Comparison of ENCODE assay signal across 15 cellular contexts in genomic region chr19:955803-956746, GRCh38. TPM values are rescaled to one million over a fixed set of nuclear protein-coding genes. Genes with fewer than 3 reads are reported as not detected.
DNase-seq lines count a peak whose midpoint lies in the region; ATAC-seq and TF ChIP-seq lines count a peak whose summit lies in the region.
"Had no signal": no experiment of that assay in that cellular context is flagged by ENCODE, and none has a peak within 500 bp of the region (broad histone marks: within the 10 kb centered on the region; RNA-seq: fewer than 3 reads in every experiment).

No MANE protein-coding gene starts in this region.

- H4K20me1 ChIP-seq in OCI-LY7 (ENCODE audit: insufficient read depth, low read length): no peaks in the 10 kb centered on the region

- H3K36me3 Mint-ChIP-seq in natural killer cell treated with Interleukin-12 subunit alpha and Interleukin-12 subunit beta and Interleukin-15 and Interleukin-18, amount 100 ng/mL, for 72 hours: no peaks in the 10 kb centered on the region
- H3K36me3 Mint-ChIP-seq in natural killer cell: no peaks in the 10 kb centered on the region

- H3K36me3 ChIP-seq in OCI-LY7 (ENCODE audit: insufficient read depth, low read length): no peaks in the 10 kb centered on the region

- no peak overlapping the region for H2AFZ ChIP-seq in OCI-LY7 (ENCODE audit: low read length)
- H2AFZ ChIP-seq: parathyroid adenoma had no signal

- H3K4me1 Mint-ChIP-seq in natural killer cell treated with Interleukin-12 subunit alpha and Interleukin-12 subunit beta and Interleukin-15 and Interleukin-18, amount 100 ng/mL, for 72 hours (ENCODE audit: low read depth in 2 of 2): peaks cover 0 to 9% of the 10 kb centered on the region in 2 donors
- H3K4me1 Mint-ChIP-seq in natural killer cell: peaks cover 0 to 11% of the 10 kb centered on the region in 2 donors

- H3K9me3 ChIP-seq in OCI-LY7 (ENCODE audit: low read length): no peaks in the 10 kb centered on the region

- H3K9me3 Mint-ChIP-seq in natural killer cell treated with Interleukin-12 subunit alpha and Interleukin-12 subunit beta and Interleukin-15 and Interleukin-18, amount 100 ng/mL, for 72 hours: no peaks in the 10 kb centered on the region
- no peaks in the 10 kb centered on the region for H3K9me3 Mint-ChIP-seq in natural killer cell
- H3K9me3 Mint-ChIP-seq: activated naive CD4-positive, alpha-beta T cell treated with anti-CD3 and anti-CD28 coated beads, Interleukin-2, amount 10 ng/mL, durations not matched to agents 7 days and 5 days had no signal

- H3K4me2 ChIP-seq in OCI-LY7 (ENCODE audit: low read length): no peak overlapping the region
- H3K4me2 ChIP-seq: KMS-11 had no signal

- no peak for ATAC-seq in natural killer cell treated with Interleukin-12 subunit alpha and Interleukin-12 subunit beta and Interleukin-15 and Interleukin-18, amount 100 ng/mL, for 72 hours
- ATAC-seq in natural killer cell: no peak

- TF ChIP-seq CTCF in natural killer cell (IDR thresholded peaks at IDR 0.05): no peak
- no peak for TF ChIP-seq CTCF in OCI-LY7 (conservative IDR thresholded peaks at IDR 0.05; ENCODE audit: low read length)

- no TSS peak for BruUV-seq in OCI-LY7 (replicated peaks; lab: Mats Ljungman, UMichigan)

- no peak overlapping the region for H3K4me3 Mint-ChIP-seq in natural killer cell treated with Interleukin-12 subunit alpha and Interleukin-12 subunit beta and Interleukin-15 and Interleukin-18, amount 100 ng/mL, for 72 hours
- no peak overlapping the region for H3K4me3 Mint-ChIP-seq in natural killer cell
- H3K4me3 Mint-ChIP-seq: activated naive CD4-positive, alpha-beta T cell treated with anti-CD3 and anti-CD28 coated beads, Interleukin-2, amount 10 ng/mL, durations not matched to agents 7 days and 5 days had no signal

- POLR2A ChIA-PET in OCI-LY7 (lab: Charles Lee): no interaction called here

- CTCF ChIA-PET in OCI-LY7 (lab: Charles Lee; ENCODE audit: unreplicated experiment): no interaction called here

- H3K9me2 ChIP-seq in OCI-LY7 (ENCODE audit: insufficient read depth, low read length): no peaks in the 10 kb centered on the region

- peak; percentile 52 for DNase-seq in natural killer cell treated with Interleukin-12 subunit alpha and Interleukin-12 subunit beta and Interleukin-15 and Interleukin-18, amount 100 ng/mL, for 72 hours (ENCODE audit: low spot score)
- DNase-seq in natural killer cell (no peak), islet precursor cell (peak; percentile 98), NCI-H2107 (lab: John Stamatoyannopoulos, UW) (no peak), hepatic stellate cell (ENCODE audit: low spot score) (no peak), OCI-LY7 (ENCODE audit: low spot score) (no peak)
- DNase-seq: activated naive CD4-positive, alpha-beta T cell treated with anti-CD3 and anti-CD28 coated beads, Interleukin-2, amount 10 ng/mL, durations not matched to agents 7 days and 5 days; caudate nucleus; hypothalamus; NCI-H1436; SHP77 had no signal

- peaks cover 24% of the 10 kb centered on the region for H3K4me1 ChIP-seq in OCI-LY7 (ENCODE audit: insufficient read depth, low read length, poor library complexity, severe bottlenecking)

- intact Hi-C loops in natural killer cell (cut with micrococcal nuclease): no loop called here
- intact Hi-C loops in OCI-LY7 (cut with micrococcal nuclease; ENCODE audit: unreplicated experiment): no loop called here

- H3K4me3 ChIP-seq in OCI-LY7 (ENCODE audit: low read depth, low read length, poor library complexity, severe bottlenecking): no peak overlapping the region

- no peaks in the 10 kb centered on the region for H3K27me3 Mint-ChIP-seq in natural killer cell treated with Interleukin-12 subunit alpha and Interleukin-12 subunit beta and Interleukin-15 and Interleukin-18, amount 100 ng/mL, for 72 hours
- H3K27me3 Mint-ChIP-seq in natural killer cell (ENCODE audit: low read depth in 2 of 2): no peaks in the 10 kb centered on the region
- H3K27me3 Mint-ChIP-seq: activated naive CD4-positive, alpha-beta T cell treated with anti-CD3 and anti-CD28 coated beads, Interleukin-2, amount 10 ng/mL, durations not matched to agents 7 days and 5 days had no signal

- no peak overlapping the region for H3K27ac Mint-ChIP-seq in natural killer cell treated with Interleukin-12 subunit alpha and Interleukin-12 subunit beta and Interleukin-15 and Interleukin-18, amount 100 ng/mL, for 72 hours
- no peak overlapping the region for H3K27ac Mint-ChIP-seq in natural killer cell
- H3K27ac Mint-ChIP-seq: activated naive CD4-positive, alpha-beta T cell treated with anti-CD3 and anti-CD28 coated beads, Interleukin-2, amount 10 ng/mL, durations not matched to agents 7 days and 5 days had no signal

- H3K79me2 ChIP-seq in OCI-LY7 (ENCODE audit: insufficient read depth, low read depth, low read length): no peaks in the 10 kb centered on the region

- no peak overlapping the region for H3K27ac ChIP-seq in OCI-LY7 (ENCODE audit: low read depth, low read length, poor library complexity, severe bottlenecking)
- H3K27ac ChIP-seq: KMS-11, parathyroid adenoma had no signal

RNA-seq across cellular contexts. Expression of gene WDR18, which starts 28.1 kb away (rescaled TPM):
- 100 to 1,000 TPM in 1 of 2 donors, 10 to 100 TPM in 1; 57.8 to 106 TPM for total RNA-seq in natural killer cell treated with Interleukin-12 subunit alpha and Interleukin-12 subunit beta and Interleukin-15 and Interleukin-18, amount 100 ng/mL, for 72 hours
- 10 to 100 TPM; 17.5 to 25.4 (median 22.7) TPM for total RNA-seq in natural killer cell
- total RNA-seq in OCI-LY7 (2014; rRNA removed; shearing (Covaris generic)): 61.6 and 74.7 TPM in 2 replicates
- 38.4 and 51.4 TPM in 2 replicates for total RNA-seq in OCI-LY7 (2022)

RNA-seq across cellular contexts. Expression of gene ARID3A, which starts 30.2 kb away (rescaled TPM):
- 10 to 100 TPM; 42.8 to 46.1 TPM for total RNA-seq in natural killer cell treated with Interleukin-12 subunit alpha and Interleukin-12 subunit beta and Interleukin-15 and Interleukin-18, amount 100 ng/mL, for 72 hours
- 10 to 100 TPM; 15.9 to 24.6 (median 24.2) TPM for total RNA-seq in natural killer cell
- 7.9 and 9.9 TPM in 2 replicates for total RNA-seq in OCI-LY7 (2014; rRNA removed; shearing (Covaris generic))
- total RNA-seq in OCI-LY7 (2022): 21.6 and 23.5 TPM in 2 replicates

RNA-seq across cellular contexts. Expression of gene KISS1R, which starts 38.9 kb away (rescaled TPM):
- total RNA-seq in natural killer cell treated with Interleukin-12 subunit alpha and Interleukin-12 subunit beta and Interleukin-15 and Interleukin-18, amount 100 ng/mL, for 72 hours: 1 to 10 TPM in 1 of 2 donors, not detected in 1; 1.1 TPM
- total RNA-seq in natural killer cell (under 1 TPM in 1 of 3 donors, not detected in 2; 0.31 TPM), OCI-LY7 (2022) (not detected in 2 replicates)
- total RNA-seq in OCI-LY7 (2014; rRNA removed; shearing (Covaris generic)): not detected in 2 replicates
- total RNA-seq: A673, ureter had no signal

RNA-seq across cellular contexts. Expression of gene R3HDM4, which starts 43.1 kb away (rescaled TPM):
- 10 to 100 TPM; 48.4 to 68.3 TPM for total RNA-seq in natural killer cell treated with Interleukin-12 subunit alpha and Interleukin-12 subunit beta and Interleukin-15 and Interleukin-18, amount 100 ng/mL, for 72 hours
- total RNA-seq in natural killer cell: 100 to 1,000 TPM in 1 of 3 donors, 10 to 100 TPM in 2; 88.7 to 106 (median 97.8) TPM
- 39.5 and 43.5 TPM in 2 replicates for total RNA-seq in OCI-LY7 (2014; rRNA removed; shearing (Covaris generic))
- total RNA-seq in OCI-LY7 (2022): 64.9 and 75.2 TPM in 2 replicates

RNA-seq across cellular contexts. Expression of gene GRIN3B, which starts 44.1 kb away (rescaled TPM):
- not detected for total RNA-seq in natural killer cell treated with Interleukin-12 subunit alpha and Interleukin-12 subunit beta and Interleukin-15 and Interleukin-18, amount 100 ng/mL, for 72 hours
- under 1 TPM in 2 of 3 donors, not detected in 1; 0.09 to 0.15 TPM for total RNA-seq in natural killer cell
- total RNA-seq in OCI-LY7 (2014; rRNA removed; shearing (Covaris generic)): 0.05 TPM in 1 of 2 replicates, not detected in the other
- not detected in 2 replicates for total RNA-seq in OCI-LY7 (2022)
- total RNA-seq: A673, ureter had no signal

Comparison
In these comparisons a context has a peak if more than half of its experiments do, and no peak if none do; other contexts are left out.
1. DNase-seq: peak in natural killer cell treated with Interleukin-12 subunit alpha and Interleukin-12 subunit beta and Interleukin-15 and Interleukin-18, amount 100 ng/mL, for 72 hours (single experiment) and islet precursor cell (single experiment); none in natural killer cell (single experiment), NCI-H2107 (single experiment), hepatic stellate cell (single experiment) and OCI-LY7 (single experiment).